16 cellular contexts compared by ENCODE assay signal in the genomic region with DNA sequence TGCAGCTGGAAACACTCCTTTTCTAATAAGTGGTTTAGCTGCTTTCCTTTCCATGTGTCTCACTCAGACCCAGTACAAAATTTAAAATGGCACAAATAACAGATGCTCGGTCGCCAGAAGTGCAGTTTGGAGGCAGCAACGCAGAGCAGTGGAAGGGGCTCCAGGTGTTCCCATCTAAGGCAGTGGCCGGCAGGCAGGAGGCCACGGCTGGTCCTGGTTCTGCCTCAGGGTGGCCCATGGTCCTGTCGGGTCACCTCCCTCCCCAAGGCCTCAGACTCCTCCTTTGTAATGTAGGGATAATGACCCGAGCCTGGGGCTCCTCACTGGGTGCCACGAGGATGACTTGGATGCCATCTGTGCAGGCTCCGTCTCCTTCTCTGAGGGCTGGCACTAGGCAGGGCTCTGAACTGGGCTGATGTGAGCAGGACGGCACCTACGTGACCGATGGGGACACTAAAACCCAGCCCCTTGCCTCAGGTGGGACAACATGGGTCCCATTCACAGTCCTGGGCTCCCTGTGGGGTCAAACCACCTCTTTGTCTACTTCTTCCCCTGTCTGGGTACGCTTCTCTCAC.
DNase-seq lines count a peak whose midpoint lies in the region; ATAC-seq, FAIRE-seq and TF ChIP-seq lines count a peak whose summit lies in the region.
"Had no signal": no experiment of that assay in that cellular context is flagged by ENCODE, and none has a peak within 500 bp of the region (broad histone marks: within the 10 kb centered on the region; RNA-seq: fewer than 3 reads in every experiment).

No MANE protein-coding gene starts in this region.

- peaks cover 0 to 28% of the 10 kb centered on the region in 2 donors for H3K27me3 Mint-ChIP-seq in natural killer cell treated with Interleukin-12 subunit alpha and Interleukin-12 subunit beta and Interleukin-15 and Interleukin-18, amount 100 ng/mL, for 72 hours
- H3K27me3 Mint-ChIP-seq in natural killer cell (ENCODE audit: low read depth in 2 of 2): peaks cover 15 to 31% of the 10 kb centered on the region in 2 donors

- no peak overlapping the region for H3K27ac Mint-ChIP-seq in natural killer cell treated with Interleukin-12 subunit alpha and Interleukin-12 subunit beta and Interleukin-15 and Interleukin-18, amount 100 ng/mL, for 72 hours
- no peak overlapping the region for H3K27ac Mint-ChIP-seq in natural killer cell

- H3K36me3 ChIP-seq in lung (ENCODE audit: control insufficient read depth in 2 of 2, insufficient read depth in 2 of 2, low read length in 2 of 2) (no peaks in the 10 kb centered on the region), small intestine (ENCODE audit: control insufficient read depth in 2 of 2, insufficient read depth in 2 of 2, low read length in 2 of 2) (no peaks in the 10 kb centered on the region)
- H3K36me3 ChIP-seq: BLaER1 treated with 17β-estradiol and CSF1 and Interleukin-3, amounts not matched to agents 10 nM and 100 nM had no signal

- H3K4me3 ChIP-seq in lung (no peak overlapping the region), small intestine (ENCODE audit: low read depth in 1 of 2, low read length in 2 of 2) (no peak overlapping the region)
- H3K4me3 ChIP-seq: BLaER1 treated with 17β-estradiol and CSF1 and Interleukin-3, amounts not matched to agents 10 nM and 100 nM; PC-9; SK-N-MC had no signal

- no peak for TF ChIP-seq CTCF in natural killer cell (IDR thresholded peaks at IDR 0.05)
- TF ChIP-seq CTCF in lung (IDR thresholded peaks at IDR 0.05; ENCODE audit: control extremely low read depth, extremely low read depth): no peak

- H3K4me1 ChIP-seq in lung (ENCODE audit: control insufficient read depth in 2 of 2, insufficient read depth in 2 of 2, low read length in 2 of 2) (peaks cover 0 to 6% of the 10 kb centered on the region in 2 donors), small intestine (ENCODE audit: control insufficient read depth in 2 of 2, insufficient read depth in 1 of 2, low read depth in 1 of 2, low read length in 1 of 2) (no peaks in the 10 kb centered on the region)

- H3K27ac ChIP-seq in lung (ENCODE audit: low read depth in 1 of 2, low read length in 1 of 2): no peak overlapping the region
- H3K27ac ChIP-seq in small intestine (ENCODE audit: low read depth in 1 of 2, low read length in 1 of 2): peak overlapping the region in 1 of 2 donors; percentile 48
- H3K27ac ChIP-seq: 22Rv1; BLaER1 treated with 17β-estradiol and CSF1 and Interleukin-3, amounts not matched to agents 10 nM and 100 nM; PC-9; SK-N-MC had no signal

- H3K9me3 ChIP-seq in lung (ENCODE audit: control insufficient read depth in 2 of 2, insufficient read depth in 1 of 2, low read length in 1 of 2): peaks cover 0 to 5% of the 10 kb centered on the region in 2 donors
- H3K9me3 ChIP-seq in small intestine (ENCODE audit: control insufficient read depth, low read depth): no peaks in the 10 kb centered on the region

- FAIRE-seq in small intestine (lab: Jason Lieb, UNC): no peak

- DNase-seq in DMS153 treated with DMSO at 0.1 percent for 48 hours (lab: John Stamatoyannopoulos, UW; ENCODE audit: unreplicated experiment) (peak; percentile 64), DMS153 (lab: John Stamatoyannopoulos, UW) (no peak), natural killer cell (no peak), lung (ENCODE audit: low spot score) (peak; percentile 20), small intestine (no peak)
- DNase-seq in natural killer cell treated with Interleukin-12 subunit alpha and Interleukin-12 subunit beta and Interleukin-15 and Interleukin-18, amount 100 ng/mL, for 72 hours (ENCODE audit: low spot score): no peak
- DNase-seq: Kasumi-1; NCI-H2029; NCI-H510A treated with DMSO at 0.1 percent for 48 hours; NK-92 treated with Interleukin-12 subunit alpha and Interleukin-12 subunit beta, amount 100 ng/mL, for 24 hours; PC-9 had no signal

- WGBS in lung, 2 donors: 91 to 96% methylated on average over 13 of the region's 13 CpGs
- 78 to 90% (median 82%) methylated on average over 13 of the region's 13 CpGs for WGBS in small intestine, 3 donors

- H3K4me1 Mint-ChIP-seq in natural killer cell treated with Interleukin-12 subunit alpha and Interleukin-12 subunit beta and Interleukin-15 and Interleukin-18, amount 100 ng/mL, for 72 hours (ENCODE audit: low read depth in 2 of 2): no peaks in the 10 kb centered on the region
- H3K4me1 Mint-ChIP-seq in natural killer cell: no peaks in the 10 kb centered on the region

- H3K9me3 Mint-ChIP-seq in natural killer cell treated with Interleukin-12 subunit alpha and Interleukin-12 subunit beta and Interleukin-15 and Interleukin-18, amount 100 ng/mL, for 72 hours: no peaks in the 10 kb centered on the region
- H3K9me3 Mint-ChIP-seq in natural killer cell: no peaks in the 10 kb centered on the region

- intact Hi-C loops in natural killer cell (cut with micrococcal nuclease): no loop called here

- H3K27me3 ChIP-seq in lung (ENCODE audit: control insufficient read depth, insufficient read depth): no peaks in the 10 kb centered on the region
- H3K27me3 ChIP-seq in small intestine (ENCODE audit: control insufficient read depth in 2 of 2, insufficient read depth in 2 of 2, low read length in 2 of 2): no peaks in the 10 kb centered on the region
- H3K27me3 ChIP-seq: BLaER1 treated with 17β-estradiol and CSF1 and Interleukin-3, amounts not matched to agents 10 nM and 100 nM had no signal

- no peak overlapping the region for H3K4me3 Mint-ChIP-seq in natural killer cell treated with Interleukin-12 subunit alpha and Interleukin-12 subunit beta and Interleukin-15 and Interleukin-18, amount 100 ng/mL, for 72 hours
- H3K4me3 Mint-ChIP-seq in natural killer cell: no peak overlapping the region

- H3K36me3 Mint-ChIP-seq in natural killer cell treated with Interleukin-12 subunit alpha and Interleukin-12 subunit beta and Interleukin-15 and Interleukin-18, amount 100 ng/mL, for 72 hours: no peaks in the 10 kb centered on the region
- no peaks in the 10 kb centered on the region for H3K36me3 Mint-ChIP-seq in natural killer cell

- ATAC-seq in natural killer cell treated with Interleukin-12 subunit alpha and Interleukin-12 subunit beta and Interleukin-15 and Interleukin-18, amount 100 ng/mL, for 72 hours: peak; percentile 29 to 54
- ATAC-seq in natural killer cell (no peak), lung (ENCODE audit: insufficient read depth, low FRiP score) (no peak), GM19467 (IDR thresholded peaks at IDR 0.05; ENCODE audit: unreplicated experiment) (no peak), GM21576 (IDR thresholded peaks at IDR 0.05; ENCODE audit: unreplicated experiment) (no peak)

Comparison
In these comparisons a context has a peak if more than half of its experiments do, and no peak if none do; other contexts are left out.
1. DNase-seq: peak in DMS153 treated with DMSO at 0.1 percent for 48 hours (single experiment) and lung (single experiment); none in DMS153 (single experiment), natural killer cell treated with Interleukin-12 subunit alpha and Interleukin-12 subunit beta and Interleukin-15 and Interleukin-18, amount 100 ng/mL, for 72 hours (single experiment), natural killer cell (single experiment) and small intestine (single experiment).
2. ATAC-seq: peak in natural killer cell treated with Interleukin-12 subunit alpha and Interleukin-12 subunit beta and Interleukin-15 and Interleukin-18, amount 100 ng/mL, for 72 hours (2 of 2); none in natural killer cell (0 of 3), lung (single experiment), GM19467 (single experiment) and GM21576 (single experiment).